Comparison of ENCODE assay signal across 1 cellular context in the genomic region with DNA sequence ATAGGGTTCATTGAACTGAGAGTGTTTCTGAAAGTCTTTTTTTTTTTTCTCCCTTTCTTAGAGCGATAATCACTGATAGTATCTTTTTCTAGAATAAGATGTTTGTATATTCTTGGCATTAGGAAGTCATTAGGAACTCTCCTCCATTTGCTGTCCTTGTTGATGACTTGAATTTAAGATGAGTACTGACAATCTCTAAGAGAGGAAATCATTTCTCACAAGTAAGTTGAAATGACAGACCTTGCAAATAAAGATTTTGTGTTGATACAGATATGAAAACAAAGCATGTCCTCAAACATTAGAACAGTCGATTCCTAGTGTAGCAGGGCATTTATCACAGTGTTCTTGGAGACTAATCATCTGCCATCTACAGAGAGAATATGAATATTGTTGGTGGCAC.
TF ChIP-seq lines count a peak whose summit lies in the region.

No MANE protein-coding gene starts in this region.

TF ChIP-seq in GM12878, 131 proteins besides CTCF, POLR2A, EP300 and RAD21 (continued from another document):
- TF ChIP-seq, protein P1, sequence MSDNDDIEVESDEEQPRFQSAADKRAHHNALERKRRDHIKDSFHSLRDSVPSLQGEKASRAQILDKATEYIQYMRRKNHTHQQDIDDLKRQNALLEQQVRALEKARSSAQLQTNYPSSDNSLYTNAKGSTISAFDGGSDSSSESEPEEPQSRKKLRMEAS (IDR thresholded peaks at IDR 0.05; ENCODE audit: low read depth, low read length): no peak
- TF ChIP-seq, protein P2, sequence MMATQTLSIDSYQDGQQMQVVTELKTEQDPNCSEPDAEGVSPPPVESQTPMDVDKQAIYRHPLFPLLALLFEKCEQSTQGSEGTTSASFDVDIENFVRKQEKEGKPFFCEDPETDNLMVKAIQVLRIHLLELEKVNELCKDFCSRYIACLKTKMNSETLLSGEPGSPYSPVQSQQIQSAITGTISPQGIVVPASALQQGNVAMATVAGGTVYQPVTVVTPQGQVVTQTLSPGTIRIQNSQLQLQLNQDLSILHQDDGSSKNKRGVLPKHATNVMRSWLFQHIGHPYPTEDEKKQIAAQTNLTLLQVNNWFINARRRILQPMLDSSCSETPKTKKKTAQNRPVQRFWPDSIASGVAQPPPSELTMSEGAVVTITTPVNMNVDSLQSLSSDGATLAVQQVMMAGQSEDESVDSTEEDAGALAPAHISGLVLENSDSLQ (IDR thresholded peaks at IDR 0.05): no peak
- TF ChIP-seq HDAC6 (IDR thresholded peaks at IDR 0.05; ENCODE audit: unreplicated experiment) (no peak), SMC3 (IDR thresholded peaks at IDR 0.05; ENCODE audit: borderline replicate concordance, low read length) (no peak)
- TF ChIP-seq, protein P3, sequence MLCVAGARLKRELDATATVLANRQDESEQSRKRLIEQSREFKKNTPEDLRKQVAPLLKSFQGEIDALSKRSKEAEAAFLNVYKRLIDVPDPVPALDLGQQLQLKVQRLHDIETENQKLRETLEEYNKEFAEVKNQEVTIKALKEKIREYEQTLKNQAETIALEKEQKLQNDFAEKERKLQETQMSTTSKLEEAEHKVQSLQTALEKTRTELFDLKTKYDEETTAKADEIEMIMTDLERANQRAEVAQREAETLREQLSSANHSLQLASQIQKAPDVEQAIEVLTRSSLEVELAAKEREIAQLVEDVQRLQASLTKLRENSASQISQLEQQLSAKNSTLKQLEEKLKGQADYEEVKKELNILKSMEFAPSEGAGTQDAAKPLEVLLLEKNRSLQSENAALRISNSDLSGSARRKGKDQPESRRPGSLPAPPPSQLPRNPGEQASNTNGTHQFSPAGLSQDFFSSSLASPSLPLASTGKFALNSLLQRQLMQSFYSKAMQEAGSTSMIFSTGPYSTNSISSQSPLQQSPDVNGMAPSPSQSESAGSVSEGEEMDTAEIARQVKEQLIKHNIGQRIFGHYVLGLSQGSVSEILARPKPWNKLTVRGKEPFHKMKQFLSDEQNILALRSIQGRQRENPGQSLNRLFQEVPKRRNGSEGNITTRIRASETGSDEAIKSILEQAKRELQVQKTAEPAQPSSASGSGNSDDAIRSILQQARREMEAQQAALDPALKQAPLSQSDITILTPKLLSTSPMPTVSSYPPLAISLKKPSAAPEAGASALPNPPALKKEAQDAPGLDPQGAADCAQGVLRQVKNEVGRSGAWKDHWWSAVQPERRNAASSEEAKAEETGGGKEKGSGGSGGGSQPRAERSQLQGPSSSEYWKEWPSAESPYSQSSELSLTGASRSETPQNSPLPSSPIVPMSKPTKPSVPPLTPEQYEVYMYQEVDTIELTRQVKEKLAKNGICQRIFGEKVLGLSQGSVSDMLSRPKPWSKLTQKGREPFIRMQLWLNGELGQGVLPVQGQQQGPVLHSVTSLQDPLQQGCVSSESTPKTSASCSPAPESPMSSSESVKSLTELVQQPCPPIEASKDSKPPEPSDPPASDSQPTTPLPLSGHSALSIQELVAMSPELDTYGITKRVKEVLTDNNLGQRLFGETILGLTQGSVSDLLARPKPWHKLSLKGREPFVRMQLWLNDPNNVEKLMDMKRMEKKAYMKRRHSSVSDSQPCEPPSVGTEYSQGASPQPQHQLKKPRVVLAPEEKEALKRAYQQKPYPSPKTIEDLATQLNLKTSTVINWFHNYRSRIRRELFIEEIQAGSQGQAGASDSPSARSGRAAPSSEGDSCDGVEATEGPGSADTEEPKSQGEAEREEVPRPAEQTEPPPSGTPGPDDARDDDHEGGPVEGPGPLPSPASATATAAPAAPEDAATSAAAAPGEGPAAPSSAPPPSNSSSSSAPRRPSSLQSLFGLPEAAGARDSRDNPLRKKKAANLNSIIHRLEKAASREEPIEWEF (IDR thresholded peaks at IDR 0.05; ENCODE audit: insufficient replicate concordance, low read depth, low read length): no peak
- TF ChIP-seq, protein P4, sequence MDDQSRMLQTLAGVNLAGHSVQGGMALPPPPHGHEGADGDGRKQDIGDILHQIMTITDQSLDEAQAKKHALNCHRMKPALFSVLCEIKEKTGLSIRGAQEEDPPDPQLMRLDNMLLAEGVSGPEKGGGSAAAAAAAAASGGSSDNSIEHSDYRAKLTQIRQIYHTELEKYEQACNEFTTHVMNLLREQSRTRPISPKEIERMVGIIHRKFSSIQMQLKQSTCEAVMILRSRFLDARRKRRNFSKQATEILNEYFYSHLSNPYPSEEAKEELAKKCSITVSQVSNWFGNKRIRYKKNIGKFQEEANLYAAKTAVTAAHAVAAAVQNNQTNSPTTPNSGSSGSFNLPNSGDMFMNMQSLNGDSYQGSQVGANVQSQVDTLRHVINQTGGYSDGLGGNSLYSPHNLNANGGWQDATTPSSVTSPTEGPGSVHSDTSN (IDR thresholded peaks at IDR 0.05; ENCODE audit: insufficient replicate concordance, low read depth, low read length): no peak
